In the genomic region with DNA sequence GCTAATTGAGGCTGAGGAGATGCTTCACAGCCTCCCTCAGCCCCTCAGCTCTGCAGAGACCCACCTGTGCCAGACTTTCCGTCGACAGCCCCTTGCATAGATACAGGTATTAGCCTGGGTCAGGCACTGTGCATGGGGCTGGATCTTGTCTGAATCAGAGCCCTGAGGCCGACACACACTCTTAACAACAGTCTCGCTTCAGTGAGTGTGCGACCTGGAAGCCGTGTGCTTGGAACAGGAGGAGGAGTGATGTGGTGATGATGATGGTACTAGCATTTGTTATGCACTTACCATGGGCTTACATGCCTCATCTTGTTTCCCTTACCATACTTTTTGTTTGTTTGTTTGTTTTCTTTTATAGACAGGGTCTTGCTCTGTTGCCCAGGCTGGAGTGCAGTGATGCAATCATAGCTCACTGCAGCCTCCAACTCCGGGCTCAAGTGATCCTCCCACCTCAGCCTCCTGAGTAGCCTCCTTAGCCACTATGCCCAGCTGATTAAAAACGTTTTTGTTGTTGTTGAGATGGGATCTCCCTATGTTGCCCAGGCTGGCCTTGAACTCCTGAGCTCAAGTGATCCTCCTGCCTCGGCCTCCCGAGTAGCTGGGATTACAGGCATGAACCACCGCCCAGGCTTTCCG, we compare ENCODE assay signal across 24 cellular contexts. TPM values are rescaled to one million over a fixed set of nuclear protein-coding genes. Genes with fewer than 3 reads are reported as not detected.
DNase-seq lines count a peak whose midpoint lies in the region; ATAC-seq and TF ChIP-seq lines count a peak whose summit lies in the region.
"Had no signal": no experiment of that assay in that cellular context is flagged by ENCODE, and none has a peak within 500 bp of the region (broad histone marks: within the 10 kb centered on the region; RNA-seq: fewer than 3 reads in every experiment).

No MANE protein-coding gene starts in this region.

- in situ Hi-C loops in Caki2 (cut with HindIII; ENCODE audit: low pct_unique_long_range_greater_than_20kb, low sequenced_read_pairs) = no loop called here

- POLR2A ChIA-PET in WTC11 (lab: Charles Lee) = no interaction called here

- H3K4me3 Mint-ChIP-seq in WTC11 = no peak overlapping the region

- no peak for TF ChIP-seq CTCF in WTC11 (IDR thresholded peaks at IDR 0.05)

- CTCF ChIA-PET in WTC11 (lab: Charles Lee) = interaction anchor here (1.3 to 8.1 kb wide), 4 partner anchors 8 to 14 kb away, joined by 3 to 87 read pairs (median 32); a partner anchor contains a TSS

- H3K9me3 Mint-ChIP-seq in WTC11 = peaks cover 3% of the 10 kb centered on the region; the same call in 1 of the 2 replicates

- no peak for ATAC-seq in WTC11
- ATAC-seq in HG03139 (IDR thresholded peaks at IDR 0.05; ENCODE audit: unreplicated experiment) = no peak
- no peak for ATAC-seq in HG03095 (IDR thresholded peaks at IDR 0.05; ENCODE audit: unreplicated experiment)
- ATAC-seq: PC-3, Right ventricle myocardium inferior had no signal

- H3K27me3 Mint-ChIP-seq in WTC11 (ENCODE audit: low read depth) = no peaks in the 10 kb centered on the region; the same call in 1 of the 2 replicates

- DNase-seq in Caki2 (ENCODE audit: low read depth) (peak; percentile 50), WTC11 (ENCODE audit: low spot score) (no peak), kidney tubule cell (ENCODE audit: low spot score) (peak; percentile 56), renal cortical epithelial cell (ENCODE audit: low read depth) (peak; percentile 47), SHP77 treated with DMSO at 0.1 percent for 48 hours (lab: John Stamatoyannopoulos, UW) (no peak)
- DNase-seq: AML-193; C1 segment of cervical spinal cord; DMS153; DND-41; GOT3; HCEC 1CT; KG1; MG63; NCI-H1105 treated with DMSO at 0.1 percent for 48 hours; NCI-H146; NCI-H1930; NCI-H446; NCI-H524 treated with DMSO at 0.1 percent for 48 hours; NCI-H82; NK-92 treated with Interleukin-12 subunit alpha and Interleukin-12 subunit beta, amount 100 ng/mL, for 24 hours; PC-3 had no signal

- H3K4me1 Mint-ChIP-seq in WTC11 = peaks cover 38% of the 10 kb centered on the region

- H3K36me3 Mint-ChIP-seq in WTC11 = peaks cover 3% of the 10 kb centered on the region; the same call in 1 of the 2 replicates

- no peak overlapping the region for H3K27ac Mint-ChIP-seq in WTC11

TF ChIP-seq in WTC11, 78 proteins besides CTCF, POLR2A, EP300 and RAD21:
- TF ChIP-seq, protein P1, sequence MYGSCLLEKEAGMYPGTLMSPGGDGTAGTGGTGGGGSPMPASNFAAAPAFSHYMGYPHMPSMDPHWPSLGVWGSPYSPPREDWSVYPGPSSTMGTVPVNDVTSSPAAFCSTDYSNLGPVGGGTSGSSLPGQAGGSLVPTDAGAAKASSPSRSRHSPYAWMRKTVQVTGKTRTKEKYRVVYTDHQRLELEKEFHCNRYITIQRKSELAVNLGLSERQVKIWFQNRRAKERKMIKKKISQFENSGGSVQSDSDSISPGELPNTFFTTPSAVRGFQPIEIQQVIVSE (CRISPR knock-in tag; IDR thresholded peaks at IDR 0.05; ENCODE audit: borderline replicate concordance) = no peak
- TF ChIP-seq, protein P2, sequence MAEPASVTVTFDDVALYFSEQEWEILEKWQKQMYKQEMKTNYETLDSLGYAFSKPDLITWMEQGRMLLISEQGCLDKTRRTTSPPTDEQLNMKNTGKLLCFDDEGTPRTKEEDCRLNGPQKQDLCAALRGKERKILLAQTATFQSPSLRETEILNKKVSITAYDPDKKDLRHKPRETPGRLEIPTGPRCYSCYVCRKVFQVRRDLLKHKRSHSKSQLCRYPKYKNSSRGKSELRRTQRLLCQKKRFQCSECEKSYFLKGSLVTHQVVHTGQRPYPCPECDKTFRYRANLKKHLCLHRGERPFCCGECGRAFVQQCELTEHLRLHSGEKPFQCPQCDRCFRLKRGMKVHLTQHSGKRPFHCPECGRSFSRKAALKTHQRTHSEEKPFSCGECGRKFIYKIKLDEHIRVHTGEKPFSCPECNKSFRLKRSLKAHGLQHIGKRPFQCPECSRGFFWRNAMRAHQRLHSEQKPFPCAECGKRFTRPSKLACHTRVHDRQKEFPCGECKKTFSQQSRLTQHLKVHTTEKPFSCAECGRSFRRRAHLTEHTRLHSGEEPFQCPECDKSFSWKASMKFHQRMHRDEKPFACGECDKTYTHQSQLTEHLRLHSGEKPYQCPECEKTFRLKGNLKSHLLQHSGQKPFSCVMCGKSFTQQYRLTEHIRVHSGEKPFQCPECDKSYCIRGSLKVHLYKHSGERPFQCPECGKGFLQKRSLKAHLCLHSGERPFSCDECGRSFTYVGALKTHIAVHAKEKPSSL (CRISPR knock-in tag; conservative IDR thresholded peaks at IDR 0.05) = no peak
- TF ChIP-seq GRHL2 (CRISPR knock-in tag; IDR thresholded peaks at IDR 0.05; ENCODE audit: insufficient replicate concordance, severe bottlenecking) = no peak
- TF ChIP-seq ZNF423 (CRISPR knock-in tag; IDR thresholded peaks at IDR 0.05) = no peak
- TF ChIP-seq ZNF121 (CRISPR knock-in tag; IDR thresholded peaks at IDR 0.05) = peak; percentile 85
- TF ChIP-seq, protein P3, sequence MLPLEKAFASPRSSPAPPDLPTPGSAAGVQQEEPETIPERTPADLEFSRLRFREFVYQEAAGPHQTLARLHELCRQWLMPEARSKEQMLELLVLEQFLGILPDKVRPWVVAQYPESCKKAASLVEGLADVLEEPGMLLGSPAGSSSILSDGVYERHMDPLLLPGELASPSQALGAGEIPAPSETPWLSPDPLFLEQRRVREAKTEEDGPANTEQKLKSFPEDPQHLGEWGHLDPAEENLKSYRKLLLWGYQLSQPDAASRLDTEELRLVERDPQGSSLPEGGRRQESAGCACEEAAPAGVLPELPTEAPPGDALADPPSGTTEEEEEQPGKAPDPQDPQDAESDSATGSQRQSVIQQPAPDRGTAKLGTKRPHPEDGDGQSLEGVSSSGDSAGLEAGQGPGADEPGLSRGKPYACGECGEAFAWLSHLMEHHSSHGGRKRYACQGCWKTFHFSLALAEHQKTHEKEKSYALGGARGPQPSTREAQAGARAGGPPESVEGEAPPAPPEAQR (CRISPR knock-in tag; IDR thresholded peaks at IDR 0.05) = no peak
- TF ChIP-seq JUN (CRISPR knock-in tag; IDR thresholded peaks at IDR 0.05) = no peak
- TF ChIP-seq MXD4 (CRISPR knock-in tag; IDR thresholded peaks at IDR 0.05; ENCODE audit: borderline replicate concordance) = no peak

RNA-seq across cellular contexts. Expression of a gene that starts 15.1 kb away (rescaled TPM):
- 13.5 and 17.2 TPM in 2 replicates for total RNA-seq in Caki2 (2014; rRNA removed; shearing (Covaris generic); ENCODE audit: low replicate concordance)
- 12.1 to 16.5 TPM (median 14.2 TPM) in 3 replicates for total RNA-seq in WTC11 (2021)
- 7.6 and 8.0 TPM in 2 replicates for total RNA-seq in renal cortical epithelial cell

RNA-seq across cellular contexts. Expression of a gene that starts 24.8 kb away (rescaled TPM):
- 27.8 and 38.1 TPM in 2 replicates for total RNA-seq in Caki2 (2014; rRNA removed; shearing (Covaris generic); ENCODE audit: low replicate concordance)
- total RNA-seq in WTC11 (2021) (34.8 to 38.0 TPM (median 35.9 TPM) in 3 replicates), renal cortical epithelial cell (11.6 and 13.0 TPM in 2 replicates)

Comparison
In these comparisons a context has a peak if more than half of its experiments do, and no peak if none do; other contexts are left out.
1. DNase-seq: peak in Caki2 (single experiment), kidney tubule cell (single experiment) and renal cortical epithelial cell (single experiment); none in WTC11 (single experiment) and SHP77 treated with DMSO at 0.1 percent for 48 hours (single experiment).